ENCODE assay signal across 8 cellular contexts in genomic region chr4:103197765-103198110, GRCh38. TPM values are rescaled to one million over a fixed set of nuclear protein-coding genes. Genes with fewer than 3 reads are reported as not detected.
DNase-seq lines count a peak whose midpoint lies in the region; ATAC-seq and TF ChIP-seq lines count a peak whose summit lies in the region.

No MANE protein-coding gene starts in this region.

- WGBS in suprapubic skin, result under 1% methylated on average over 9 of the region's 9 CpGs

- ATAC-seq in GM19438 (IDR thresholded peaks at IDR 0.05; ENCODE audit: low read depth, unreplicated experiment) (peak; percentile 48), HG03442 (IDR thresholded peaks at IDR 0.05; ENCODE audit: unreplicated experiment) (peak; percentile 44)

- H3K36me3 ChIP-seq in BLaER1 treated with 17β-estradiol and CSF1 and Interleukin-3, amounts not matched to agents 10 nM and 100 nM, result peaks cover 0 to 37% (median 32%) of the 10 kb centered on the region in 11 experiments; a peak in 21 of 22 replicates
- H3K36me3 ChIP-seq in ascending aorta (no peaks in the 10 kb centered on the region), suprapubic skin (no peaks in the 10 kb centered on the region)

- peak overlapping the region; percentile 73 to 96 (median 90) for H3K4me3 ChIP-seq in BLaER1 treated with 17β-estradiol and CSF1 and Interleukin-3, amounts not matched to agents 10 nM and 100 nM
- H3K4me3 ChIP-seq in ascending aorta (peak overlapping the region; percentile 61 to 99), suprapubic skin (peak overlapping the region; percentile 79)

- no peaks in the 10 kb centered on the region for H3K9me3 ChIP-seq in BLaER1 treated with 17β-estradiol and CSF1 and Interleukin-3, amounts not matched to agents 10 nM and 100 nM (replicated peaks in 1 of 11)
- H3K9me3 ChIP-seq in ascending aorta (no peaks in the 10 kb centered on the region), suprapubic skin (no peaks in the 10 kb centered on the region)

- DNase-seq in ascending aorta (ENCODE audit: low spot score in 2 of 2), result no peak
- peak; percentile 47 for DNase-seq in kidney tubule cell (ENCODE audit: low spot score)
- no peak for DNase-seq in suprapubic skin (ENCODE audit: low spot score in 2 of 2)
- DNase-seq in Ammon's horn (ENCODE audit: low spot score), result no peak
- no peak for DNase-seq in NCI-H2107 (lab: John Stamatoyannopoulos, UW)

- H3K27me3 ChIP-seq in BLaER1 treated with 17β-estradiol and CSF1 and Interleukin-3, amounts not matched to agents 10 nM and 100 nM, result no peaks in the 10 kb centered on the region
- H3K27me3 ChIP-seq in ascending aorta (no peaks in the 10 kb centered on the region), suprapubic skin (no peaks in the 10 kb centered on the region)

- intact Hi-C loops in ascending aorta (cut with DNase I), result loop anchor here (2.0 to 10.0 kb wide), 3 partner anchors 175 to 1853 kb away; partner anchors contain the start of gene PPP3CA

- peak overlapping the region in 10 of 11 experiments; percentile 80 to 92 (median 86); a peak in 20 of 22 replicates for H3K27ac ChIP-seq in BLaER1 treated with 17β-estradiol and CSF1 and Interleukin-3, amounts not matched to agents 10 nM and 100 nM
- no peak overlapping the region for H3K27ac ChIP-seq in ascending aorta
- no peak overlapping the region for H3K27ac ChIP-seq in suprapubic skin

- peaks cover 13 to 21% (median 16%) of the 10 kb centered on the region in 10 experiments for H3K4me1 ChIP-seq in BLaER1 treated with 17β-estradiol and CSF1 and Interleukin-3, amounts not matched to agents 10 nM and 100 nM
- H3K4me1 ChIP-seq in ascending aorta, result peaks cover 0 to 5% of the 10 kb centered on the region in 2 donors
- H3K4me1 ChIP-seq in suprapubic skin, result peaks cover 9% of the 10 kb centered on the region

- H3K9ac ChIP-seq in BLaER1 treated with 17β-estradiol and CSF1 and Interleukin-3, amounts not matched to agents 10 nM and 100 nM, result peak overlapping the region; percentile 84 to 96 (median 87)

- TF ChIP-seq EP300 in suprapubic skin (IDR thresholded peaks at IDR 0.05), result no peak

- TF ChIP-seq CTCF in ascending aorta (IDR thresholded peaks at IDR 0.05), result no peak
- no peak for TF ChIP-seq CTCF in suprapubic skin (IDR thresholded peaks at IDR 0.05)

- H3K4me2 ChIP-seq in BLaER1 treated with 17β-estradiol and CSF1 and Interleukin-3, amounts not matched to agents 10 nM and 100 nM, result peak overlapping the region; percentile 77 to 93 (median 83)

- TF ChIP-seq POLR2A in suprapubic skin (IDR thresholded peaks at IDR 0.05), result no peak

- H4K20me1 ChIP-seq in BLaER1 treated with 17β-estradiol and CSF1 and Interleukin-3, amounts not matched to agents 10 nM and 100 nM, result no peaks in the 10 kb centered on the region

RNA-seq across cellular contexts. Expression of gene CENPE, which starts 0.4 kb away (rescaled TPM):
- total RNA-seq in ascending aorta, result not detected
- total RNA-seq in suprapubic skin, result 1 to 10 TPM; 2.0 to 5.3 (median 3.3) TPM

Comparison
In these comparisons a context has a peak if more than half of its experiments do, and no peak if none do; other contexts are left out.
1. H3K27ac ChIP-seq: peak in BLaER1 treated with 17β-estradiol and CSF1 and Interleukin-3, amounts not matched to agents 10 nM and 100 nM (10 of 11); none in ascending aorta (0 of 2) and suprapubic skin (single experiment).
2. Peak in every context shown above with its lines, with median percentiles within 50 percentile points of each other: H3K4me3 ChIP-seq.